ENCODE assay signal across 8 cellular contexts in genomic region chr3:196288141-196288460, GRCh38. TPM values are rescaled to one million over a fixed set of nuclear protein-coding genes. Genes with fewer than 3 reads are reported as not detected.
DNase-seq lines count a peak whose midpoint lies in the region; ATAC-seq, FAIRE-seq and TF ChIP-seq lines count a peak whose summit lies in the region.

No MANE protein-coding gene starts in this region.

- peak overlapping the region; percentile 85 for H3K4me3 ChIP-seq in right cardiac atrium (ENCODE audit: low read length)
- H3K4me3 ChIP-seq in small intestine (ENCODE audit: low read depth in 1 of 2, low read length in 2 of 2): peak overlapping the region; percentile 63 to 66

- H3K4me1 Mint-ChIP-seq in Calu3 (ENCODE audit: low read depth, unreplicated experiment): peaks cover 13% of the 10 kb centered on the region
- peaks cover 38% of the 10 kb centered on the region for H3K4me1 Mint-ChIP-seq in activated CD8-positive, alpha-beta T cell treated with anti-CD3 and anti-CD28 coated beads, Interleukin-2, amount 10 ng/mL, durations not matched to agents 7 days and 5 days (ENCODE audit: low read depth)

- H3K4me3 Mint-ChIP-seq in Calu3 (ENCODE audit: low read depth, unreplicated experiment): peak overlapping the region; percentile 97
- peak overlapping the region; percentile 93 for H3K4me3 Mint-ChIP-seq in activated CD8-positive, alpha-beta T cell treated with anti-CD3 and anti-CD28 coated beads, Interleukin-2, amount 10 ng/mL, durations not matched to agents 7 days and 5 days

- H3K27ac Mint-ChIP-seq in Calu3 (ENCODE audit: unreplicated experiment): peak overlapping the region; percentile 97
- peak overlapping the region; percentile 98 for H3K27ac Mint-ChIP-seq in activated CD8-positive, alpha-beta T cell treated with anti-CD3 and anti-CD28 coated beads, Interleukin-2, amount 10 ng/mL, durations not matched to agents 7 days and 5 days

- peaks cover 22% of the 10 kb centered on the region for H3K36me3 Mint-ChIP-seq in Calu3 (ENCODE audit: insufficient read depth, unreplicated experiment)
- peaks cover 24% of the 10 kb centered on the region for H3K36me3 Mint-ChIP-seq in activated CD8-positive, alpha-beta T cell treated with anti-CD3 and anti-CD28 coated beads, Interleukin-2, amount 10 ng/mL, durations not matched to agents 7 days and 5 days (ENCODE audit: low read depth)

- under 1% methylated on average over 17 of the region's 17 CpGs for WGBS in right cardiac atrium
- 0 to 1% (median 1%) methylated on average over 15 to 17 of the region's 17 CpGs for WGBS in small intestine, 3 donors

- H3K9me3 Mint-ChIP-seq in Calu3 (ENCODE audit: low read depth, unreplicated experiment): no peaks in the 10 kb centered on the region
- H3K9me3 Mint-ChIP-seq in activated CD8-positive, alpha-beta T cell treated with anti-CD3 and anti-CD28 coated beads, Interleukin-2, amount 10 ng/mL, durations not matched to agents 7 days and 5 days (ENCODE audit: insufficient read depth): no peaks in the 10 kb centered on the region

- POLR2A ChIA-PET in activated CD8-positive, alpha-beta T cell treated with anti-CD3 and anti-CD28 coated beads, Interleukin-2, amount 10 ng/mL, durations not matched to agents 7 days and 5 days (lab: Charles Lee): interaction anchor here (0.6 to 2.1 kb wide), 2 partner anchors 20 to 30 kb away, joined by 4 to 6 read pairs; partner anchors contain the start of gene DYNLT2B

- no peaks in the 10 kb centered on the region for H3K27me3 Mint-ChIP-seq in Calu3 (ENCODE audit: unreplicated experiment)
- no peaks in the 10 kb centered on the region for H3K27me3 Mint-ChIP-seq in activated CD8-positive, alpha-beta T cell treated with anti-CD3 and anti-CD28 coated beads, Interleukin-2, amount 10 ng/mL, durations not matched to agents 7 days and 5 days (ENCODE audit: low read depth)

- no peak for FAIRE-seq in small intestine (lab: Jason Lieb, UNC)

- ATAC-seq in HG03571 (IDR thresholded peaks at IDR 0.05; ENCODE audit: unreplicated experiment) (peak; percentile 11), right cardiac atrium (peak; percentile 22 to 71), GM19463 (IDR thresholded peaks at IDR 0.05; ENCODE audit: unreplicated experiment) (no peak)
- no peak for ATAC-seq in activated CD8-positive, alpha-beta T cell treated with anti-CD3 and anti-CD28 coated beads, Interleukin-2, amount 10 ng/mL, durations not matched to agents 7 days and 5 days

- intact Hi-C loops in Calu3 (cut with micrococcal nuclease; ENCODE audit: unreplicated experiment) (no loop called here), right cardiac atrium (cut with DNase I) (no loop called here)

- TF ChIP-seq CTCF in Calu3 (IDR thresholded peaks at IDR 0.05; ENCODE audit: unreplicated experiment): no peak

- no peaks in the 10 kb centered on the region for H3K27me3 ChIP-seq in right cardiac atrium (ENCODE audit: control insufficient read depth, insufficient read depth)
- H3K27me3 ChIP-seq in small intestine (ENCODE audit: control insufficient read depth in 2 of 2, insufficient read depth in 2 of 2, low read length in 2 of 2): no peaks in the 10 kb centered on the region

- CTCF ChIA-PET in Calu3 (lab: Charles Lee): no interaction called here
- CTCF ChIA-PET in activated CD8-positive, alpha-beta T cell treated with anti-CD3 and anti-CD28 coated beads, Interleukin-2, amount 10 ng/mL, durations not matched to agents 7 days and 5 days (lab: Charles Lee): interaction anchor here (0.7 to 1.0 kb wide), 3 partner anchors 8 to 53 kb away, joined by 3 read pairs; no protein-coding TSS in a partner anchor

- H3K36me3 ChIP-seq in small intestine (ENCODE audit: control insufficient read depth in 2 of 2, insufficient read depth in 2 of 2, low read length in 2 of 2): no peaks in the 10 kb centered on the region

- H3K9me3 ChIP-seq in right cardiac atrium (ENCODE audit: control insufficient read depth, low read length) (no peaks in the 10 kb centered on the region), small intestine (ENCODE audit: control insufficient read depth, low read depth) (no peaks in the 10 kb centered on the region)

- DNase-seq in Calu3: no peak
- no peak for DNase-seq in activated CD8-positive, alpha-beta T cell treated with anti-CD3 and anti-CD28 coated beads, Interleukin-2, amount 10 ng/mL, durations not matched to agents 7 days and 5 days
- DNase-seq in right cardiac atrium: no peak
- DNase-seq in small intestine: peak; percentile 32
- no peak for DNase-seq in foreskin melanocyte
- no peak for DNase-seq in activated CD4-positive, alpha-beta T cell treated with anti-CD3 and anti-CD28 coated beads, Interleukin-2, amount 50 U/mL, for 1 hour

- TSS peak; percentile 88 for BruUV-seq in Calu3 (replicated peaks; lab: Mats Ljungman, UMichigan)

- H3K27ac ChIP-seq in right cardiac atrium (ENCODE audit: low read length) (peak overlapping the region; percentile 97), small intestine (ENCODE audit: low read depth in 1 of 2, low read length in 1 of 2) (peak overlapping the region; percentile 82 to 97)

- H3K4me1 ChIP-seq in right cardiac atrium (ENCODE audit: control insufficient read depth, insufficient read depth, low read length): no peaks in the 10 kb centered on the region
- H3K4me1 ChIP-seq in small intestine (ENCODE audit: control insufficient read depth in 2 of 2, insufficient read depth in 1 of 2, low read depth in 1 of 2, low read length in 1 of 2): peaks cover 0 to 8% of the 10 kb centered on the region in 2 donors

RNA-seq across cellular contexts. Expression of gene PCYT1A, which starts 0.6 kb away (rescaled TPM):
- total RNA-seq in Calu3 (2022) (47.0 and 50.0 TPM in 2 replicates), right cardiac atrium (10 to 100 TPM; 79.7 to 87.7 (median 85.7) TPM)
- total RNA-seq in activated CD8-positive, alpha-beta T cell treated with anti-CD3 and anti-CD28 coated beads, Interleukin-2, amount 10 ng/mL, durations not matched to agents 7 days and 5 days: 10 to 100 TPM; 53.2 to 57.3 TPM
- polyA plus RNA-seq in right cardiac atrium (34.8 TPM), small intestine (10 to 100 TPM; 47.0 to 92.8 (median 48.9) TPM)

RNA-seq across cellular contexts. Expression of gene DYNLT2B, which starts 29.9 kb away (rescaled TPM):
- total RNA-seq in Calu3 (2022): 7.8 and 10.8 TPM in 2 replicates
- 10 to 100 TPM; 12.0 to 21.1 TPM for total RNA-seq in activated CD8-positive, alpha-beta T cell treated with anti-CD3 and anti-CD28 coated beads, Interleukin-2, amount 10 ng/mL, durations not matched to agents 7 days and 5 days
- 1 to 10 TPM; 3.6 to 4.7 (median 4.7) TPM for total RNA-seq in right cardiac atrium
- polyA plus RNA-seq in right cardiac atrium: 8.4 TPM
- polyA plus RNA-seq in small intestine: 10 to 100 TPM in 1 of 3 donors, 1 to 10 TPM in 2; 4.0 to 10.2 (median 6.2) TPM

RNA-seq across cellular contexts. Expression of gene TM4SF19, which starts 50.1 kb away (rescaled TPM):
- total RNA-seq in Calu3 (2022): not detected in 2 replicates
- not detected for total RNA-seq in activated CD8-positive, alpha-beta T cell treated with anti-CD3 and anti-CD28 coated beads, Interleukin-2, amount 10 ng/mL, durations not matched to agents 7 days and 5 days
- total RNA-seq in right cardiac atrium: not detected
- not detected for polyA plus RNA-seq in right cardiac atrium
- polyA plus RNA-seq in small intestine: not detected

Comparison
In these comparisons a context has a peak if more than half of its experiments do, and no peak if none do; other contexts are left out.
1. ATAC-seq: peak in HG03571 (single experiment) and right cardiac atrium (2 of 2); none in activated CD8-positive, alpha-beta T cell treated with anti-CD3 and anti-CD28 coated beads, Interleukin-2, amount 10 ng/mL, durations not matched to agents 7 days and 5 days (single experiment) and GM19463 (single experiment).